ENCODE assay signal across 22 cellular contexts in genomic region chr6:168667428-168667805, GRCh38.
"Had no signal": no experiment of that assay in that cellular context is flagged by ENCODE, and none has a peak within 500 bp of the region (broad histone marks: within the 10 kb centered on the region; RNA-seq: fewer than 3 reads in every experiment).

No MANE protein-coding gene starts in this region.

- ATAC-seq: effector memory CD8-positive, alpha-beta T cell; gastrocnemius medialis; left colon; natural killer cell; right cardiac atrium; stimulated activated memory B cell treated with anti-CD40 and anti-IgM and Interleukin-4, amounts not matched to agents 10 μg/mL and 1 μg/mL and 100 μg/mL, for 72 hours; stimulated activated naive CD8-positive, alpha-beta T cell treated with anti-CD3 and anti-CD28 coated beads, Interleukin-15, amount 100 ng/mL, for 72 hours had no signal

- H3K4me1 ChIP-seq: ascending aorta, gastrocnemius medialis had no signal

- H3K4me3 ChIP-seq: ascending aorta, cardiac muscle cell, coronary artery, gastrocnemius medialis had no signal

- H3K36me3 ChIP-seq: cardiac muscle cell, gastrocnemius medialis had no signal

- H3K9me3 ChIP-seq: ascending aorta, gastrocnemius medialis had no signal

- H3K27ac ChIP-seq: ascending aorta, cardiac muscle cell, coronary artery, gastrocnemius medialis had no signal

- H3K27me3 ChIP-seq: ascending aorta, cardiac muscle cell had no signal

- DNase-seq: activated CD4-positive, alpha-beta memory T cell treated with anti-CD3 and anti-CD28 coated beads for 36 hours; activated CD4-positive, alpha-beta T cell treated with anti-CD3 and anti-CD28 coated beads for 48 hours; activated CD8-positive, alpha-beta memory T cell treated with anti-CD3 and anti-CD28 coated beads, Interleukin-2, amount 50 U/mL, for 4 hours; activated effector memory CD4-positive, alpha-beta T cell treated with anti-CD3 and anti-CD28 coated beads, Interleukin-2, amount 50 U/mL, for 16 hours; activated naive CD4-positive, alpha-beta T cell treated with anti-CD3 and anti-CD28 coated beads, Interleukin-2, amount 10 ng/mL, durations not matched to agents 7 days and 5 days; activated naive CD8-positive, alpha-beta T cell treated with anti-CD3 and anti-CD28 coated beads, Interleukin-2, amount 10 ng/mL, durations not matched to agents 7 days and 5 days; activated T-cell treated with anti-CD3 and anti-CD28 coated beads, Interleukin-2, amount 50 U/mL, for 1 hour; effector memory CD8-positive, alpha-beta T cell; gastrocnemius medialis; glutamatergic neuron; left colon; natural killer cell; posterior cingulate gyrus; right cardiac atrium; stimulated activated CD4-positive, alpha-beta T cell treated with anti-CD3 and anti-CD28 coated beads, Interleukin-4, amount 100 ng/mL, for 24 hours; stimulated activated naive CD8-positive, alpha-beta T cell treated with anti-CD3 and anti-CD28 coated beads, Interleukin-15, amount 100 ng/mL, for 72 hours; substantia nigra; T-helper 1 cell had no signal
